In the genomic region with DNA sequence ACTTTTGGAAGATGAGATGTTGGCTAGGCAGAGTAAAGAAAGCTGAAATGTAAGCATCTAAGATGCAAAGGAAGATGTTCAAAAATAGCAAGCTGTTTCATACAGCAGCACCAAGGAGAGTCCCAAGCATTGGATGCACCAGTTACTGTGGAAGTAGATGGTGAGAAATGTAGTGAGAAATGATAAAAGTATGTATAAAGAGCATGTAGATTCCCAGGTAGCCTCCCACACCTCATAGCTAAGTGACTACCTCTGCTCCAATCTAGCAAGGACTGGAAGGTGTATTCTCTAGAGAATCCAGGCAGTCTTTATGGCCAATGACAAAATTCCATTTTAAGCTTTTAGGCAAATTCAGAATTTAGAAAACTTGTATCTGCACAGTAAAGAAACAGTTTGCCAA, we compare ENCODE assay signal across 29 cellular contexts. TPM values are rescaled to one million over a fixed set of nuclear protein-coding genes. Genes with fewer than 3 reads are reported as not detected.
"Had no signal": no experiment of that assay in that cellular context is flagged by ENCODE, and none has a peak within 500 bp of the region (broad histone marks: within the 10 kb centered on the region; RNA-seq: fewer than 3 reads in every experiment).

No MANE protein-coding gene starts in this region.

- H3K27ac ChIP-seq: neural progenitor cell, ovary, parathyroid adenoma, psoas muscle, right lobe of liver, sigmoid colon, stomach, thoracic aorta, thyroid gland, tibial nerve, upper lobe of right lung, uterus had no signal

- ATAC-seq: natural killer cell; psoas muscle; right cardiac atrium; right lobe of liver; stimulated activated effector memory CD8-positive, alpha-beta T cell treated with anti-CD3 and anti-CD28 coated beads, Interleukin-12 subunit alpha, Interleukin-12 subunit beta, amount 100 ng/mL, for 72 hours; stimulated activated naive B cell treated with anti-CD40 and anti-IgM and Interleukin-4, amounts not matched to agents 10 μg/mL and 1 μg/mL and 100 μg/mL, for 72 hours; upper lobe of right lung had no signal

- H2AFZ ChIP-seq: neural progenitor cell, parathyroid adenoma had no signal

- H3K9ac ChIP-seq: neural progenitor cell, parathyroid adenoma had no signal

- H3K9me3 Mint-ChIP-seq: nephron; stimulated activated effector memory CD8-positive, alpha-beta T cell treated with anti-CD3 and anti-CD28 coated beads, Interleukin-12 subunit alpha, Interleukin-12 subunit beta, amount 100 ng/mL, for 72 hours; stimulated activated naive B cell treated with anti-CD40 and anti-IgM and Interleukin-4, amounts not matched to agents 10 μg/mL and 1 μg/mL and 100 μg/mL, for 72 hours; stimulated activated naive CD8-positive, alpha-beta T cell treated with anti-CD3 and anti-CD28 coated beads, Interleukin-15, Interleukin-2, amounts not matched to agents 100 ng/mL and 50 ng/mL, for 24 hours had no signal

- H3K27ac Mint-ChIP-seq: natural killer cell; nephron; neural progenitor cell; progenitor cell of endocrine pancreas; stimulated activated effector memory CD8-positive, alpha-beta T cell treated with anti-CD3 and anti-CD28 coated beads, Interleukin-12 subunit alpha, Interleukin-12 subunit beta, amount 100 ng/mL, for 72 hours; stimulated activated naive B cell treated with anti-CD40 and anti-IgM and Interleukin-4, amounts not matched to agents 10 μg/mL and 1 μg/mL and 100 μg/mL, for 72 hours; stimulated activated naive CD8-positive, alpha-beta T cell treated with anti-CD3 and anti-CD28 coated beads, Interleukin-15, Interleukin-2, amounts not matched to agents 100 ng/mL and 50 ng/mL, for 24 hours; type B pancreatic cell had no signal

- H3K36me3 Mint-ChIP-seq: natural killer cell; neural progenitor cell; stimulated activated effector memory CD8-positive, alpha-beta T cell treated with anti-CD3 and anti-CD28 coated beads, Interleukin-12 subunit alpha, Interleukin-12 subunit beta, amount 100 ng/mL, for 72 hours; stimulated activated naive B cell treated with anti-CD40 and anti-IgM and Interleukin-4, amounts not matched to agents 10 μg/mL and 1 μg/mL and 100 μg/mL, for 72 hours; type B pancreatic cell had no signal

- H3K4me3 ChIP-seq: neural progenitor cell, ovary, psoas muscle, right lobe of liver, sigmoid colon, stomach, thoracic aorta, thyroid gland, tibial nerve, upper lobe of right lung, uterus had no signal

- H3K4me1 Mint-ChIP-seq: natural killer cell; nephron; neural progenitor cell; stimulated activated effector memory CD8-positive, alpha-beta T cell treated with anti-CD3 and anti-CD28 coated beads, Interleukin-12 subunit alpha, Interleukin-12 subunit beta, amount 100 ng/mL, for 72 hours; stimulated activated naive B cell treated with anti-CD40 and anti-IgM and Interleukin-4, amounts not matched to agents 10 μg/mL and 1 μg/mL and 100 μg/mL, for 72 hours had no signal

- H3K4me3 Mint-ChIP-seq: natural killer cell; nephron; neural progenitor cell; stimulated activated effector memory CD8-positive, alpha-beta T cell treated with anti-CD3 and anti-CD28 coated beads, Interleukin-12 subunit alpha, Interleukin-12 subunit beta, amount 100 ng/mL, for 72 hours; stimulated activated naive B cell treated with anti-CD40 and anti-IgM and Interleukin-4, amounts not matched to agents 10 μg/mL and 1 μg/mL and 100 μg/mL, for 72 hours; stimulated activated naive CD8-positive, alpha-beta T cell treated with anti-CD3 and anti-CD28 coated beads, Interleukin-15, Interleukin-2, amounts not matched to agents 100 ng/mL and 50 ng/mL, for 24 hours; type B pancreatic cell had no signal

- H3K79me2 ChIP-seq: parathyroid adenoma had no signal

- H3K4me1 ChIP-seq: neural progenitor cell, parathyroid adenoma, stomach, thyroid gland, tibial nerve, upper lobe of right lung, uterus had no signal

- H3K4me2 ChIP-seq: neural progenitor cell had no signal

- DNase-seq: natural killer cell; occipital lobe; ovary; posterior cingulate gyrus; psoas muscle; right cardiac atrium; right lobe of liver; sigmoid colon; small intestine; stimulated activated CD4-positive, alpha-beta T cell treated with anti-CD3 and anti-CD28 coated beads, Interleukin-15, amount 100 ng/mL, for 24 hours; stimulated activated CD4-positive, alpha-beta T cell treated with anti-CD3 and anti-CD28 coated beads, Interleukin-2, amount 100 ng/mL, for 24 hours; stimulated activated CD4-positive, alpha-beta T cell treated with anti-CD3 and anti-CD28 coated beads, Interleukin-2, amount 100 ng/mL, for 48 hours; stimulated activated CD4-positive, alpha-beta T cell treated with anti-CD3 and anti-CD28 coated beads, Interleukin-4, amount 100 ng/mL, for 24 hours; stimulated activated naive B cell treated with anti-CD40 and anti-IgM and Interleukin-4, amounts not matched to agents 10 μg/mL and 1 μg/mL and 100 μg/mL, for 72 hours; stimulated activated naive CD4-positive, alpha-beta T cell treated with Interleukin-2 at 50 U/mL for 16 hours; stomach; thyroid gland; upper lobe of right lung; uterus had no signal

- H3K27me3 Mint-ChIP-seq: progenitor cell of endocrine pancreas had no signal

- H3K27me3 ChIP-seq: neural progenitor cell, ovary, right lobe of liver, sigmoid colon, stomach, thyroid gland, tibial nerve, upper lobe of right lung, uterus had no signal

- H3K36me3 ChIP-seq: neural progenitor cell, ovary, right lobe of liver, sigmoid colon, stomach, thoracic aorta, thyroid gland, tibial nerve, upper lobe of right lung, uterus had no signal

- H3K9me3 ChIP-seq: ovary, psoas muscle, sigmoid colon, stomach, thoracic aorta, thyroid gland, upper lobe of right lung, uterus had no signal

RNA-seq across cellular contexts. Expression of a gene that starts 50.9 kb away (rescaled TPM):
- total RNA-seq: natural killer cell, progenitor cell of endocrine pancreas, tibial nerve, upper lobe of right lung had no signal
- polyA plus RNA-seq: neural cell had no signal
